In the genomic region with DNA sequence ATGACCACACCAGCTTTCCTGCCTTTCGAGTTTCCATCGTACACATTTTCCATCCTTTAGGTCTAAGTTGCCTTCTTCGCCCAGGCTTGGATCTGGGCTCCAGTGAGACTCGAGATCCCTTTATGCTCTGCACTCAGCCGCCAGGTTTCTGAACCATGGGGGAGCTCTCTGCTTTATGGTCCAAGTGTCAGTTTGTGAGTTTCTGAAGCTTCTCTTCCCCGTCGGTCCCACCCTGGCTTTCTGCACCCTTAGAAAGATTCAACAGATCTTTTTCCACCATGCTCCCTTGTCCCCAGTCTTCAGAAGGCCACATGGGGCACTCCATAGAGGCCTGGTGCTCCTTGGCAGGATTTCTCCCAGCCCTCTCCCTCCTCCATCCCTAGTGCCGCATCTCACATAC, we compare ENCODE assay signal across 35 cellular contexts.
"Had no signal": no experiment of that assay in that cellular context is flagged by ENCODE, and none has a peak within 500 bp of the region (broad histone marks: within the 10 kb centered on the region; RNA-seq: fewer than 3 reads in every experiment).

No MANE protein-coding gene starts in this region.

- H3K36me3 Mint-ChIP-seq: activated CD4-positive, alpha-beta memory T cell treated with anti-CD3 and anti-CD28 coated beads for 36 hours; activated naive CD4-positive, alpha-beta T cell treated with anti-CD3 and anti-CD28 coated beads, Interleukin-2, amount 50 U/mL, for 72 hours; activated naive CD8-positive, alpha-beta T cell treated with anti-CD3 and anti-CD28 coated beads for 36 hours had no signal

- H3K27ac Mint-ChIP-seq: activated B cell treated with CpG ODN at 0.5 μM for 24 hours; activated CD4-positive, alpha-beta memory T cell treated with anti-CD3 and anti-CD28 coated beads for 36 hours; activated CD4-positive, alpha-beta T cell treated with anti-CD3 and anti-CD28 coated beads, Interleukin-2, amount 10 ng/mL, durations not matched to agents 24 days and 14 days; activated CD8-positive, alpha-beta T cell treated with anti-CD3 and anti-CD28 coated beads for 36 hours; activated naive CD4-positive, alpha-beta T cell treated with anti-CD3 and anti-CD28 coated beads for 36 hours; activated naive CD4-positive, alpha-beta T cell treated with anti-CD3 and anti-CD28 coated beads, Interleukin-2, amount 50 U/mL, for 72 hours; activated naive CD8-positive, alpha-beta T cell treated with anti-CD3 and anti-CD28 coated beads for 36 hours; activated T-cell treated with anti-CD3 and anti-CD28 coated beads, Interleukin-2, amount 50 U/mL, for 72 hours; activated T-helper 1 cell treated with anti-CD3 and anti-CD28 coated beads, Interleukin-12 subunit alpha, Interleukin-12 subunit beta, Interleukin-2, Interleukin-4 antibody, amounts not matched to agents 30 ng/mL and 10 ng/mL and 1 ng/mL, durations not matched to agents 14 hours and 24 hours and 36 hours; activated T-helper 17 cell treated with anti-CD3 and anti-CD28 coated beads, Interleukin-2, amount 50 U/mL, for 72 hours; T-helper 1 cell treated with Interleukin-12 subunit alpha and Interleukin-12 subunit beta and Interleukin-4 antibody, amounts not matched to agents 30 μg/mL and 1 μg/mL, for 36 hours; T-helper 2 cell treated with Interferon-gamma antibody and Interleukin-4, amounts not matched to agents 5 μg/mL and 100 μg/mL, for 36 hours had no signal

- H3K4me3 ChIP-seq: adrenal gland, body of pancreas, breast epithelium had no signal

- H3K27ac ChIP-seq: adrenal gland, body of pancreas, brain microvascular endothelial cell, breast epithelium, VCaP had no signal

- H3K27me3 Mint-ChIP-seq: activated B cell treated with CpG ODN at 0.5 μM for 24 hours; activated CD4-positive, alpha-beta T cell treated with anti-CD3 and anti-CD28 coated beads, Interleukin-2, amount 10 ng/mL, durations not matched to agents 24 days and 14 days had no signal

- DNase-seq: activated B cell treated with CpG ODN at 0.5 μM for 24 hours; activated CD4-positive, alpha-beta memory T cell treated with anti-CD3 and anti-CD28 coated beads for 36 hours; activated CD4-positive, alpha-beta T cell treated with anti-CD3 and anti-CD28 coated beads for 4 hours; activated CD4-positive, alpha-beta T cell treated with anti-CD3 and anti-CD28 coated beads, Interleukin-2, amount 10 ng/mL, durations not matched to agents 24 days and 14 days; activated CD4-positive, alpha-beta T cell treated with anti-CD3 and anti-CD28 coated beads, Interleukin-2, amount 50 U/mL, for 1 hour; activated CD4-positive, alpha-beta T cell treated with anti-CD3 and anti-CD28 coated beads, Interleukin-2, amount 50 U/mL, for 4 hours; activated CD4-positive, CD25-positive, alpha-beta regulatory T cell treated with anti-CD3 and anti-CD28 coated beads, Interleukin-2, amount 50 U/mL, for 72 hours; activated CD8-positive, alpha-beta memory T cell treated with anti-CD3 and anti-CD28 coated beads, Interleukin-2, amount 50 U/mL, for 4 hours; activated CD8-positive, alpha-beta T cell treated with anti-CD3 and anti-CD28 coated beads for 36 hours; activated effector memory CD4-positive, alpha-beta T cell treated with anti-CD3 and anti-CD28 coated beads, Interleukin-2, amount 50 U/mL, for 16 hours; activated gamma-delta T cell treated with Interleukin-2 at 50 U/mL for 16 hours; activated naive CD4-positive, alpha-beta T cell; activated naive CD4-positive, alpha-beta T cell treated with anti-CD3 and anti-CD28 coated beads for 36 hours; activated naive CD4-positive, alpha-beta T cell treated with anti-CD3 and anti-CD28 coated beads, Interleukin-2, amount 50 U/mL, for 16 hours; activated naive CD8-positive, alpha-beta T cell treated with anti-CD3 and anti-CD28 coated beads for 36 hours; activated T-cell treated with anti-CD3 and anti-CD28 coated beads for 4 hours; activated T-cell treated with anti-CD3 and anti-CD28 coated beads, Interleukin-2, amount 50 U/mL, for 1 hour; activated T-cell treated with anti-CD3 and anti-CD28 coated beads, Interleukin-2, amount 50 U/mL, for 4 hours; activated T-cell treated with anti-CD3 and anti-CD28 coated beads, Interleukin-2, amount 50 U/mL, for 72 hours; adrenal gland; amniotic stem cell; aorta; body of pancreas; brain microvascular endothelial cell; central memory CD4-positive, alpha-beta T cell; T-helper 1 cell; T-helper 2 cell; T-helper 9 cell had no signal

- H3K4me1 Mint-ChIP-seq: activated B cell treated with CpG ODN at 0.5 μM for 24 hours; activated CD4-positive, alpha-beta T cell treated with anti-CD3 and anti-CD28 coated beads, Interleukin-2, amount 10 ng/mL, durations not matched to agents 24 days and 14 days; activated naive CD8-positive, alpha-beta T cell treated with anti-CD3 and anti-CD28 coated beads for 36 hours; activated T-helper 17 cell treated with anti-CD3 and anti-CD28 coated beads, Interleukin-2, amount 50 U/mL, for 72 hours had no signal

- ATAC-seq: activated CD8-positive, alpha-beta T cell treated with anti-CD3 and anti-CD28 coated beads for 36 hours; activated naive CD4-positive, alpha-beta T cell treated with anti-CD3 and anti-CD28 coated beads, Interleukin-2, amount 50 U/mL, for 72 hours; activated T-cell treated with anti-CD3 and anti-CD28 coated beads, Interleukin-2, amount 50 U/mL, for 4 hours; activated T-cell treated with anti-CD3 and anti-CD28 coated beads, Interleukin-2, amount 50 U/mL, for 72 hours; activated T-helper 17 cell treated with anti-CD3 and anti-CD28 coated beads, Interleukin-2, amount 50 U/mL, for 72 hours; body of pancreas had no signal

- H3K4me3 Mint-ChIP-seq: activated B cell treated with CpG ODN at 0.5 μM for 24 hours; activated CD4-positive, alpha-beta memory T cell treated with anti-CD3 and anti-CD28 coated beads for 36 hours; activated CD4-positive, alpha-beta T cell treated with anti-CD3 and anti-CD28 coated beads, Interleukin-2, amount 10 ng/mL, durations not matched to agents 24 days and 14 days; activated CD8-positive, alpha-beta T cell treated with anti-CD3 and anti-CD28 coated beads for 36 hours; activated naive CD4-positive, alpha-beta T cell treated with anti-CD3 and anti-CD28 coated beads for 36 hours; activated naive CD8-positive, alpha-beta T cell treated with anti-CD3 and anti-CD28 coated beads for 36 hours; activated T-cell treated with anti-CD3 and anti-CD28 coated beads, Interleukin-2, amount 50 U/mL, for 4 hours; activated T-cell treated with anti-CD3 and anti-CD28 coated beads, Interleukin-2, amount 50 U/mL, for 72 hours; activated T-helper 1 cell treated with anti-CD3 and anti-CD28 coated beads, Interleukin-12 subunit alpha, Interleukin-12 subunit beta, Interleukin-2, Interleukin-4 antibody, amounts not matched to agents 30 ng/mL and 10 ng/mL and 1 ng/mL, durations not matched to agents 14 hours and 24 hours and 36 hours; activated T-helper 17 cell treated with anti-CD3 and anti-CD28 coated beads, Interleukin-2, amount 50 U/mL, for 72 hours; T-helper 1 cell treated with Interleukin-12 subunit alpha and Interleukin-12 subunit beta and Interleukin-4 antibody, amounts not matched to agents 30 μg/mL and 1 μg/mL, for 36 hours; T-helper 2 cell treated with Interferon-gamma antibody and Interleukin-4, amounts not matched to agents 5 μg/mL and 100 μg/mL, for 36 hours had no signal
